ENCODE assay signal across 13 cellular contexts in the genomic region with DNA sequence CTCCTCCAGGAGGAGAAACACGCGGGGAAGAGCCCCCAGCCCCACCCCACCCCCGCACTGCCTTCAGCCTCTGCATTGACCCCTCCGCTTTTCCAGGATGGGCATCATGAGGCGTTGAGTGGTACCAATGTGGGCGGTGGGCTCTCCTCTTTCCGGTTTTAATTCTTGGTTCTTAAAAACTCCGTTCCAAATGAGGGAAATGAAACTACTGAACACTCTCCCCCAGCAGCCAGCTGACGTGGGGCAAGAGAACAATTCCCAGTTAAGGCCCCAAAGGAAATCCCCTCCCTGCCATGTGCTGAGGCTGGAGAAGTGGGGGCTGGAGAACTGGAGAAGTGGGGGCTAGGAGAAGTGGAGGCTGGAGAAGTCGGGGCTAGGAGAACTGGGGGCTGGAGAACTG. TPM values are rescaled to one million over a fixed set of nuclear protein-coding genes. Genes with fewer than 3 reads are reported as not detected.
A peak's percentile ranks its signal among the peaks of the same experiment; 100 is the strongest.
DNase-seq lines count a peak whose midpoint lies in the region; TF ChIP-seq lines count a peak whose summit lies in the region.
"Had no signal": no experiment of that assay in that cellular context is flagged by ENCODE, and none has a peak within 500 bp of the region (broad histone marks: within the 10 kb centered on the region; RNA-seq: fewer than 3 reads in every experiment).

No MANE protein-coding gene starts in this region.

- intact Hi-C loops in CD4-positive, alpha-beta memory T cell (cut with micrococcal nuclease): loop anchor here (5.0 kb wide), 2 partner anchors 38 to 97 kb away; no protein-coding TSS in a partner anchor
- intact Hi-C loops in testis (cut with DNase I; ENCODE audit: low total_unique reads): loop anchor here (10.0 kb wide), 1 partner anchor 51 kb away; no protein-coding TSS in a partner anchor

- CTCF ChIA-PET in CD4-positive, alpha-beta memory T cell (lab: Charles Lee; ENCODE audit: partially characterized antibody): no interaction called here
- CTCF ChIA-PET in activated CD4-positive, alpha-beta memory T cell treated with anti-CD3 and anti-CD28 coated beads, Interleukin-2, amount 10 ng/mL, durations not matched to agents 7 days and 5 days (lab: Charles Lee): interaction anchor here (7.3 kb wide), 1 partner anchor 23 kb away, joined by 118 read pairs; no protein-coding TSS in a partner anchor

- H3K36me3 Mint-ChIP-seq in CD4-positive, alpha-beta memory T cell: peaks cover 0 to 5% of the 10 kb centered on the region in 2 donors
- H3K36me3 Mint-ChIP-seq in IgD-negative memory B cell: peaks cover 3% of the 10 kb centered on the region
- H3K36me3 Mint-ChIP-seq in activated CD4-positive, alpha-beta memory T cell treated with anti-CD3 and anti-CD28 coated beads, Interleukin-2, amount 10 ng/mL, durations not matched to agents 7 days and 5 days (ENCODE audit: low read depth): peaks cover 16% of the 10 kb centered on the region
- H3K36me3 Mint-ChIP-seq: activated naive CD4-positive, alpha-beta T cell treated with anti-CD3 and anti-CD28 coated beads, Interleukin-2, amount 50 U/mL, for 72 hours; neural progenitor cell had no signal

- no peaks in the 10 kb centered on the region for H3K27me3 ChIP-seq in CD4-positive, alpha-beta memory T cell (ENCODE audit: insufficient read depth, low read length)
- no peaks in the 10 kb centered on the region for H3K27me3 ChIP-seq in neutrophil
- no peaks in the 10 kb centered on the region for H3K27me3 ChIP-seq in testis
- H3K27me3 ChIP-seq in MG63: no peaks in the 10 kb centered on the region; the same call in 1 of the 2 replicates

- peaks cover 48 to 89% (median 69%) of the 10 kb centered on the region in 4 donors for H3K4me1 Mint-ChIP-seq in CD4-positive, alpha-beta memory T cell
- H3K4me1 Mint-ChIP-seq in IgD-negative memory B cell: peaks cover 43 to 53% (median 51%) of the 10 kb centered on the region in 3 donors
- peaks cover 74% of the 10 kb centered on the region for H3K4me1 Mint-ChIP-seq in activated CD4-positive, alpha-beta memory T cell treated with anti-CD3 and anti-CD28 coated beads, Interleukin-2, amount 10 ng/mL, durations not matched to agents 7 days and 5 days

- no peaks in the 10 kb centered on the region for H3K9me3 ChIP-seq in CD4-positive, alpha-beta memory T cell (ENCODE audit: control insufficient read depth in 1 of 2, low read length in 2 of 2)
- H3K9me3 ChIP-seq in neutrophil: no peaks in the 10 kb centered on the region
- H3K9me3 ChIP-seq in testis: no peaks in the 10 kb centered on the region
- H3K9me3 ChIP-seq in MG63: no peaks in the 10 kb centered on the region

- no peak overlapping the region for H3K27ac ChIP-seq in CD4-positive, alpha-beta memory T cell (ENCODE audit: low read depth, low read length)
- H3K27ac ChIP-seq in neutrophil (peak overlapping the region; percentile 97), testis (no peak overlapping the region)

- no peaks in the 10 kb centered on the region for H3K27me3 Mint-ChIP-seq in CD4-positive, alpha-beta memory T cell
- no peaks in the 10 kb centered on the region for H3K27me3 Mint-ChIP-seq in IgD-negative memory B cell
- H3K27me3 Mint-ChIP-seq in activated CD4-positive, alpha-beta memory T cell treated with anti-CD3 and anti-CD28 coated beads, Interleukin-2, amount 10 ng/mL, durations not matched to agents 7 days and 5 days: no peaks in the 10 kb centered on the region

- no peak overlapping the region for H3K4me3 ChIP-seq in CD4-positive, alpha-beta memory T cell (ENCODE audit: low read length in 2 of 2)
- H3K4me3 ChIP-seq in neutrophil (ENCODE audit: low read depth in 1 of 2, low read length in 1 of 2) (peak overlapping the region; percentile 75 to 87), testis (no peak overlapping the region), MG63 (no peak overlapping the region)
- H3K4me3 ChIP-seq: neural progenitor cell had no signal

- peaks cover 72% of the 10 kb centered on the region for H3K4me1 ChIP-seq in CD4-positive, alpha-beta memory T cell (ENCODE audit: insufficient read depth, low read length)
- peaks cover 48 to 70% of the 10 kb centered on the region in 2 experiments for H3K4me1 ChIP-seq in neutrophil (ENCODE audit: control insufficient read depth in 1 of 2, insufficient read depth in 1 of 2, low read depth in 1 of 2, low read length in 1 of 2)
- H3K4me1 ChIP-seq in testis: no peaks in the 10 kb centered on the region

- TF ChIP-seq CTCF in neutrophil (IDR thresholded peaks at IDR 0.05) (no peak), testis (IDR thresholded peaks at IDR 0.05) (no peak)

- peak overlapping the region in 4 of 8 donors; percentile 54 to 90 (median 59) for H3K4me3 Mint-ChIP-seq in CD4-positive, alpha-beta memory T cell
- H3K4me3 Mint-ChIP-seq in IgD-negative memory B cell: peak overlapping the region; percentile 92 to 98 (median 94)
- H3K4me3 Mint-ChIP-seq in activated CD4-positive, alpha-beta memory T cell treated with anti-CD3 and anti-CD28 coated beads, Interleukin-2, amount 10 ng/mL, durations not matched to agents 7 days and 5 days: no peak overlapping the region

- POLR2A ChIA-PET in CD4-positive, alpha-beta memory T cell (lab: Charles Lee; ENCODE audit: partially characterized antibody): interaction anchor here (5.8 to 6.3 kb wide), 2 partner anchors 7 to 23 kb away, joined by 101 to 121 read pairs; partner anchors contain the start of gene NRROS
- POLR2A ChIA-PET in activated CD4-positive, alpha-beta memory T cell treated with anti-CD3 and anti-CD28 coated beads, Interleukin-2, amount 10 ng/mL, durations not matched to agents 7 days and 5 days (lab: Charles Lee): interaction anchor here (7.6 kb wide), 1 partner anchor 23 kb away, joined by 177 read pairs; no protein-coding TSS in a partner anchor

- peak overlapping the region in 6 of 7 donors; percentile 17 to 97 (median 78) for H3K27ac Mint-ChIP-seq in CD4-positive, alpha-beta memory T cell
- peak overlapping the region in 2 of 3 donors; percentile 96 to 98 for H3K27ac Mint-ChIP-seq in IgD-negative memory B cell
- peak overlapping the region; percentile 98 for H3K27ac Mint-ChIP-seq in activated CD4-positive, alpha-beta memory T cell treated with anti-CD3 and anti-CD28 coated beads, Interleukin-2, amount 10 ng/mL, durations not matched to agents 7 days and 5 days

- no peak for TF ChIP-seq POLR2A in testis (IDR thresholded peaks at IDR 0.05)

- 73 to 75% methylated on average over 6 to 10 of the region's 10 CpGs for WGBS in testis, 2 donors

- peaks cover 0 to 1% (median 0%) of the 10 kb centered on the region in 8 donors for H3K9me3 Mint-ChIP-seq in CD4-positive, alpha-beta memory T cell
- no peaks in the 10 kb centered on the region for H3K9me3 Mint-ChIP-seq in IgD-negative memory B cell
- H3K9me3 Mint-ChIP-seq in activated CD4-positive, alpha-beta memory T cell treated with anti-CD3 and anti-CD28 coated beads, Interleukin-2, amount 10 ng/mL, durations not matched to agents 7 days and 5 days: no peaks in the 10 kb centered on the region
- H3K9me3 Mint-ChIP-seq: activated naive CD4-positive, alpha-beta T cell treated with anti-CD3 and anti-CD28 coated beads, Interleukin-2, amount 50 U/mL, for 72 hours; neural progenitor cell had no signal

- H3K36me3 ChIP-seq in CD4-positive, alpha-beta memory T cell (ENCODE audit: insufficient read depth, low read length): no peaks in the 10 kb centered on the region
- H3K36me3 ChIP-seq in neutrophil (no peaks in the 10 kb centered on the region), testis (ENCODE audit: low read depth, missing control alignments) (no peaks in the 10 kb centered on the region), MG63 (no peaks in the 10 kb centered on the region)
- H3K36me3 ChIP-seq: neural progenitor cell had no signal

- DNase-seq in CD4-positive, alpha-beta memory T cell: no peak
- DNase-seq in activated CD4-positive, alpha-beta memory T cell treated with anti-CD3 and anti-CD28 coated beads, Interleukin-2, amount 10 ng/mL, durations not matched to agents 7 days and 5 days: no peak
- DNase-seq in testis (no peak), COLO668 (lab: John Stamatoyannopoulos, UW; ENCODE audit: unreplicated experiment) (no peak), MG63 (no peak)
- DNase-seq in stimulated activated CD4-positive, alpha-beta T cell treated with anti-CD3 and anti-CD28 coated beads, Interleukin-2, amount 100 ng/mL, for 24 hours: no peak
- DNase-seq: activated CD4-positive, alpha-beta T cell treated with anti-CD3 and anti-CD28 coated beads, Interleukin-2, amount 50 U/mL, for 48 hours; NCI-H526 had no signal

RNA-seq across cellular contexts. Expression of gene NRROS, which starts 5.3 kb away (rescaled TPM):
- 10 to 100 TPM; 18.7 to 20.0 TPM for total RNA-seq in CD4-positive, alpha-beta memory T cell
- polyA plus RNA-seq in CD4-positive, alpha-beta memory T cell: 1 to 10 TPM; 4.6 to 5.0 TPM
- polyA plus RNA-seq in IgD-negative memory B cell (18.9 TPM), testis (ENCODE audit: insufficient read depth, low read depth, low replicate concordance) (5.5 TPM)
- total RNA-seq in activated CD4-positive, alpha-beta memory T cell treated with anti-CD3 and anti-CD28 coated beads, Interleukin-2, amount 10 ng/mL, durations not matched to agents 7 days and 5 days: 10 to 100 TPM; 50.1 to 52.8 TPM
- total RNA-seq in testis: 1 to 10 TPM; 2.8 to 3.2 TPM
- not detected in 2 replicates for total RNA-seq in MG63 (2014; rRNA removed; shearing (Covaris generic); ENCODE audit: low replicate concordance)
- total RNA-seq: MCF 10A had no signal

Comparison
In these comparisons a context has a peak if more than half of its experiments do, and no peak if none do; other contexts are left out.
1. H3K4me3 ChIP-seq: peak in neutrophil (2 of 2); none in CD4-positive, alpha-beta memory T cell (0 of 2), testis (0 of 2) and MG63 (single experiment).
2. RNA of gene NRROS, which starts 5.3 kb away (total RNA-seq): 50.1 to 52.8 TPM in activated CD4-positive, alpha-beta memory T cell treated with anti-CD3 and anti-CD28 coated beads, Interleukin-2, amount 10 ng/mL, durations not matched to agents 7 days and 5 days and 18.7 to 20.0 TPM in CD4-positive, alpha-beta memory T cell; 2.8 to 3.2 TPM in testis and not detected in MG63; every median in the first group is over 4 times any median in the second.
3. Peak in every context shown above with its lines, with median percentiles within 50 percentile points of each other: H3K27ac Mint-ChIP-seq.